23 cellular contexts compared by ENCODE assay signal in genomic region chr13:73194310-73194709, GRCh38.
DNase-seq lines count a peak whose midpoint lies in the region; ATAC-seq, FAIRE-seq and TF ChIP-seq lines count a peak whose summit lies in the region.
"Had no signal": no experiment of that assay in that cellular context is flagged by ENCODE, and none has a peak within 500 bp of the region (broad histone marks: within the 10 kb centered on the region; RNA-seq: fewer than 3 reads in every experiment).

No MANE protein-coding gene starts in this region.

- no peak for FAIRE-seq in GM19239 (lab: Jason Lieb, UNC)
- FAIRE-seq: H54, kidney had no signal

- ATAC-seq in mucosa of descending colon = peak; percentile 92
- ATAC-seq: activated T-cell treated with anti-CD3 and anti-CD28 coated beads, Interleukin-2, amount 50 U/mL, for 4 hours had no signal

- BruUV-seq in Caco-2 (replicated peaks; lab: Mats Ljungman, UMichigan) = no TSS peak

- H3K36me3 ChIP-seq in Caco-2 (ENCODE audit: control insufficient read depth, insufficient read depth, low read length) (no peaks in the 10 kb centered on the region), mucosa of descending colon (ENCODE audit: low read depth) (no peaks in the 10 kb centered on the region)
- H3K36me3 ChIP-seq: BLaER1 treated with 17β-estradiol and CSF1 and Interleukin-3, amounts not matched to agents 10 nM and 100 nM; suprapubic skin had no signal

- H3K4me3 ChIP-seq in Caco-2 (ENCODE audit: low read depth, low read length) (no peak overlapping the region), mucosa of descending colon (no peak overlapping the region)
- H3K4me3 ChIP-seq: BLaER1 treated with 17β-estradiol and CSF1 and Interleukin-3, amounts not matched to agents 10 nM and 100 nM; suprapubic skin had no signal

- H3K27me3 ChIP-seq in Caco-2 (replicated peaks; ENCODE audit: control insufficient read depth, insufficient read depth, low read length) = no peaks in the 10 kb centered on the region
- H3K27me3 ChIP-seq: BLaER1 treated with 17β-estradiol and CSF1 and Interleukin-3, amounts not matched to agents 10 nM and 100 nM; suprapubic skin had no signal

- no peaks in the 10 kb centered on the region for H3K27me3 Mint-ChIP-seq in Caco-2 (ENCODE audit: insufficient read depth, unreplicated experiment)
- H3K27me3 Mint-ChIP-seq in activated naive CD8-positive, alpha-beta T cell treated with anti-CD3 and anti-CD28 coated beads for 36 hours = no peaks in the 10 kb centered on the region
- H3K27me3 Mint-ChIP-seq: IgD-negative memory B cell had no signal

- POLR2A ChIA-PET in Caco-2 (lab: Charles Lee) = no interaction called here

- CTCF ChIA-PET in Caco-2 (lab: Charles Lee) = no interaction called here

- peak overlapping the region; percentile 9 for H3K4me3 Mint-ChIP-seq in Caco-2 (ENCODE audit: unreplicated experiment)
- H3K4me3 Mint-ChIP-seq in activated naive CD8-positive, alpha-beta T cell treated with anti-CD3 and anti-CD28 coated beads for 36 hours = no peak overlapping the region
- H3K4me3 Mint-ChIP-seq: activated T-cell treated with anti-CD3 and anti-CD28 coated beads, Interleukin-2, amount 50 U/mL, for 4 hours; IgD-negative memory B cell; T-helper 2 cell treated with Interferon-gamma antibody and Interleukin-4, amounts not matched to agents 5 μg/mL and 100 μg/mL, for 36 hours had no signal

- peak; percentile 26 to 50 for DNase-seq in Caco-2
- peak; percentile 51 for DNase-seq in NCI-H526 treated with DMSO at 0.1 percent for 48 hours (lab: John Stamatoyannopoulos, UW)
- peak; percentile 18 to 49 for DNase-seq in erythroblast (lab: John Stamatoyannopoulos, UW)
- DNase-seq in mucosa of descending colon = peak in 1 of 3 donors; percentile 63
- DNase-seq in NCI-H128 (lab: John Stamatoyannopoulos, UW; ENCODE audit: unreplicated experiment) = no peak
- DNase-seq in GM19239 (ENCODE audit: insufficient read length, low spot score) = no peak
- DNase-seq in cortex of kidney (lab: John Stamatoyannopoulos, UW) = no peak
- no peak for DNase-seq in activated naive CD8-positive, alpha-beta T cell treated with anti-CD3 and anti-CD28 coated beads for 36 hours
- DNase-seq: activated CD4-positive, alpha-beta T cell treated with anti-CD3 and anti-CD28 coated beads for 48 hours; activated naive CD4-positive, alpha-beta T cell treated with Interleukin-2 at 50 U/mL for 16 hours; activated T-cell treated with anti-CD3 and anti-CD28 coated beads, Interleukin-2, amount 50 U/mL, for 4 hours; COR-L47; glutamatergic neuron; kidney; NCI-H1105; NCI-H524; nucleus accumbens; stimulated activated CD4-positive, alpha-beta T cell treated with anti-CD3 and anti-CD28 coated beads, Interleukin-1b, Interleukin-23, amount 100 ng/mL, for 48 hours had no signal

- peaks cover 8% of the 10 kb centered on the region for H3K4me1 Mint-ChIP-seq in Caco-2 (ENCODE audit: low read depth, unreplicated experiment)
- H3K4me1 Mint-ChIP-seq in activated naive CD8-positive, alpha-beta T cell treated with anti-CD3 and anti-CD28 coated beads for 36 hours = peaks cover 7% of the 10 kb centered on the region

- H3K36me3 Mint-ChIP-seq in Caco-2 (ENCODE audit: insufficient read depth, unreplicated experiment) = no peaks in the 10 kb centered on the region
- H3K36me3 Mint-ChIP-seq in activated naive CD8-positive, alpha-beta T cell treated with anti-CD3 and anti-CD28 coated beads for 36 hours = no peaks in the 10 kb centered on the region
- H3K36me3 Mint-ChIP-seq: IgD-negative memory B cell had no signal

- H3K4me1 ChIP-seq in Caco-2 = peaks cover 24% of the 10 kb centered on the region
- H3K4me1 ChIP-seq in mucosa of descending colon (ENCODE audit: low read depth) = peaks cover 6% of the 10 kb centered on the region
- H3K4me1 ChIP-seq: BLaER1 treated with 17β-estradiol and CSF1 and Interleukin-3, amounts not matched to agents 10 nM and 100 nM had no signal

- H3K27ac Mint-ChIP-seq in Caco-2 (ENCODE audit: unreplicated experiment) = peak overlapping the region; percentile 34
- H3K27ac Mint-ChIP-seq in activated naive CD8-positive, alpha-beta T cell treated with anti-CD3 and anti-CD28 coated beads for 36 hours = no peak overlapping the region
- H3K27ac Mint-ChIP-seq: IgD-negative memory B cell; T-helper 2 cell treated with Interferon-gamma antibody and Interleukin-4, amounts not matched to agents 5 μg/mL and 100 μg/mL, for 36 hours had no signal

- peaks cover 17% of the 10 kb centered on the region for H3K9me3 Mint-ChIP-seq in Caco-2 (ENCODE audit: unreplicated experiment)
- H3K9me3 Mint-ChIP-seq in activated naive CD8-positive, alpha-beta T cell treated with anti-CD3 and anti-CD28 coated beads for 36 hours = no peaks in the 10 kb centered on the region
- H3K9me3 Mint-ChIP-seq: activated T-cell treated with anti-CD3 and anti-CD28 coated beads, Interleukin-2, amount 50 U/mL, for 4 hours; T-helper 2 cell treated with Interferon-gamma antibody and Interleukin-4, amounts not matched to agents 5 μg/mL and 100 μg/mL, for 36 hours had no signal

- intact Hi-C loops in Caco-2 (cut with micrococcal nuclease; ENCODE audit: unreplicated experiment) (loop anchor here (10.0 kb wide), 1 partner anchor 510 kb away; no protein-coding TSS in a partner anchor), mucosa of descending colon (cut with DNase I, micrococcal nuclease) (no loop called here)

- TF ChIP-seq CTCF in Caco-2 (IDR thresholded peaks at IDR 0.05; ENCODE audit: insufficient read depth in 1 of 2, low read depth in 1 of 2, low read length in 1 of 2, severe bottlenecking in 1 of 2, unreplicated experiment in 1 of 2) (no peak), mucosa of descending colon (IDR thresholded peaks at IDR 0.05) (no peak)

- H3K9me3 ChIP-seq in Caco-2 (no peaks in the 10 kb centered on the region; the same call in 1 of the 2 replicates), mucosa of descending colon (no peaks in the 10 kb centered on the region)
- H3K9me3 ChIP-seq: BLaER1 treated with 17β-estradiol and CSF1 and Interleukin-3, amounts not matched to agents 10 nM and 100 nM; suprapubic skin had no signal

- TF ChIP-seq POLR2A in erythroblast (IDR thresholded peaks at IDR 0.05; ENCODE audit: low read length) = no peak

Comparison
In these comparisons a context has a peak if more than half of its experiments do, and no peak if none do; other contexts are left out.
1. DNase-seq: peak in Caco-2 (2 of 2), NCI-H526 treated with DMSO at 0.1 percent for 48 hours (single experiment) and erythroblast (2 of 2); none in NCI-H128 (single experiment), GM19239 (single experiment), cortex of kidney (single experiment) and activated naive CD8-positive, alpha-beta T cell treated with anti-CD3 and anti-CD28 coated beads for 36 hours (single experiment).